ENCODE assay signal across 35 cellular contexts in the genomic region with DNA sequence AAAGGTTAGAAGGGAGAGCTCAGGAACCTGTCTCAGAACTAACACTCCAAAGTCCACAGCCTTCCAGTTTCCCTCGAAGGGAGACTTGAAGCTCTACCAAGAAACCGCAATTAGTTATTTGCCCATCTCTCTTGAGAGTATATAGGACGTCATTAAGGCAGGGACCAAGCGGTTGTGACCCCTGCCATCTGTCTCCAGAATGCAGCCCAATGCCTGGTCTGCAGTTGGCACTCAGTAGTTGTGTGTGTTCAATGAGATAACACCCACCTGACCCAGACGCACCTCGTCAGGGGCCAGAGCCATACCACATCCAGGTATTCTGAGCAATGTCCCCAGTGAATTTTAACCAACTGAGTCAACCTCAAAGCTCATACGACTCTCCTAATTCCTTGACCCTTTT.
"Had no signal": no experiment of that assay in that cellular context is flagged by ENCODE, and none has a peak within 500 bp of the region (broad histone marks: within the 10 kb centered on the region; RNA-seq: fewer than 3 reads in every experiment).

No MANE protein-coding gene starts in this region.

- H3K27me3 ChIP-seq: MG63 had no signal

- H3K27ac ChIP-seq: KMS-11 had no signal

- H3K4me3 ChIP-seq: MG63 had no signal

- H3K4me2 ChIP-seq: KMS-11 had no signal

- H3K36me3 ChIP-seq: MG63 had no signal

- H3K9me3 ChIP-seq: MG63 had no signal

- H3K9ac ChIP-seq: KMS-11 had no signal

- DNase-seq: Karpas-422, Kasumi-1, MG63, MM.1S, MV-4-11, NCI-H1048, NCI-H1092, NCI-H1092 treated with DMSO at 0.1 percent for 48 hours, NCI-H1105, NCI-H1105 treated with DMSO at 0.1 percent for 48 hours, NCI-H1417, NCI-H1417 treated with DMSO at 0.1 percent for 48 hours, NCI-H1436, NCI-H1436 treated with DMSO at 0.1 percent for 48 hours, NCI-H146, NCI-H1694, NCI-H1694 treated with DMSO at 0.1 percent for 48 hours, NCI-H187, NCI-H187 treated with DMSO at 0.1 percent for 48 hours, NCI-H1930, NCI-H2029, NCI-H2029 treated with DMSO at 0.1 percent for 48 hours, NCI-H2081, NCI-H2081 treated with DMSO at 0.1 percent for 48 hours, NCI-H2107, NCI-H2171, NCI-H2171 treated with DMSO at 0.1 percent for 48 hours, NCI-H226, NCI-H345, NCI-H446, NCI-H446 treated with DMSO at 0.1 percent for 48 hours, NCI-H510A, NCI-H510A treated with DMSO at 0.1 percent for 48 hours, NCI-H524 had no signal
